18 cellular contexts compared by ENCODE assay signal in the genomic region with DNA sequence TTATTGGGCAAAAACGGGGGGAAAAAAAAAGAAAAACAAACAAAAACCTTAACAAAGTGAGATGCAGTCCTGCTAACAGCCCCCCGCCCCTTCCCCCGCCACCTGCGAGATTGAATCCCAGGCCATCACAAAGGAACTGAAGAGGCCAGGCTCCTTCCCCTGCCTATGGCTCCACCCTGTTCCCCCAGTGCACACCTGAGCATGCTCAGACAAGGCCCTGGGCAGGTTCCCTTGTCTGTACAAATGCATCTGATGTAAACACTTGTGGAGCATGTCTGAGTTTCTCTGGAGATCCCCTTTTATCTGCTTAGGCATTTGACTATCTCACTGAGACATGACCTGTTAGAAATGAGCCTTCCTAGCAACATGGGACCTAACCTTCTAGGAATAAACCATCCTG.
"Had no signal": no experiment of that assay in that cellular context is flagged by ENCODE, and none has a peak within 500 bp of the region (broad histone marks: within the 10 kb centered on the region; RNA-seq: fewer than 3 reads in every experiment).

No MANE protein-coding gene starts in this region.

- H3K4me3 Mint-ChIP-seq: activated CD4-positive, alpha-beta T cell treated with anti-CD3 and anti-CD28 coated beads, Interleukin-2, amount 10 ng/mL, durations not matched to agents 7 days and 5 days; activated naive CD8-positive, alpha-beta T cell; activated T-cell treated with anti-CD3 and anti-CD28 coated beads, Interleukin-2, amount 50 U/mL, for 72 hours; central memory CD8-positive, alpha-beta T cell; dendritic cell treated with granulocyte-macrophage colony-stimulating factor and Interleukin-4, amounts not matched to agents 40 ng/mL and 50 ng/mL, for 4 days; immature natural killer cell; natural killer cell treated with Interleukin-12 subunit alpha and Interleukin-12 subunit beta and Interleukin-15 and Interleukin-18, amount 100 ng/mL, for 72 hours; stimulated activated memory B cell treated with anti-CD40 and anti-IgM and Interleukin-4, amounts not matched to agents 10 μg/mL and 1 μg/mL and 100 μg/mL, for 72 hours had no signal

- H3K4me3 ChIP-seq: body of pancreas, gastroesophageal sphincter, tibial artery had no signal

- H3K27me3 Mint-ChIP-seq: activated CD4-positive, alpha-beta T cell treated with anti-CD3 and anti-CD28 coated beads, Interleukin-2, amount 10 ng/mL, durations not matched to agents 7 days and 5 days; activated naive CD8-positive, alpha-beta T cell; central memory CD8-positive, alpha-beta T cell; dendritic cell treated with granulocyte-macrophage colony-stimulating factor and Interleukin-4, amounts not matched to agents 40 ng/mL and 50 ng/mL, for 4 days; natural killer cell treated with Interleukin-12 subunit alpha and Interleukin-12 subunit beta and Interleukin-15 and Interleukin-18, amount 100 ng/mL, for 72 hours; stimulated activated memory B cell treated with anti-CD40 and anti-IgM and Interleukin-4, amounts not matched to agents 10 μg/mL and 1 μg/mL and 100 μg/mL, for 72 hours had no signal

- H3K9me3 ChIP-seq: body of pancreas, gastroesophageal sphincter, tibial artery had no signal

- H3K27ac ChIP-seq: body of pancreas, epithelial cell of prostate, gastroesophageal sphincter, tibial artery had no signal

- H3K36me3 Mint-ChIP-seq: activated naive CD8-positive, alpha-beta T cell; stimulated activated memory B cell treated with anti-CD40 and anti-IgM and Interleukin-4, amounts not matched to agents 10 μg/mL and 1 μg/mL and 100 μg/mL, for 72 hours had no signal

- H3K27ac Mint-ChIP-seq: activated CD4-positive, alpha-beta T cell treated with anti-CD3 and anti-CD28 coated beads, Interleukin-2, amount 10 ng/mL, durations not matched to agents 7 days and 5 days; activated naive CD8-positive, alpha-beta T cell; activated T-cell treated with anti-CD3 and anti-CD28 coated beads, Interleukin-2, amount 50 U/mL, for 72 hours; dendritic cell treated with granulocyte-macrophage colony-stimulating factor and Interleukin-4, amounts not matched to agents 40 ng/mL and 50 ng/mL, for 4 days; immature natural killer cell; natural killer cell treated with Interleukin-12 subunit alpha and Interleukin-12 subunit beta and Interleukin-15 and Interleukin-18, amount 100 ng/mL, for 72 hours; stimulated activated memory B cell treated with anti-CD40 and anti-IgM and Interleukin-4, amounts not matched to agents 10 μg/mL and 1 μg/mL and 100 μg/mL, for 72 hours had no signal

- H3K27me3 ChIP-seq: body of pancreas, gastroesophageal sphincter, tibial artery had no signal

- H3K36me3 ChIP-seq: gastroesophageal sphincter, tibial artery had no signal

- H3K4me1 Mint-ChIP-seq: activated CD4-positive, alpha-beta T cell treated with anti-CD3 and anti-CD28 coated beads, Interleukin-2, amount 10 ng/mL, durations not matched to agents 7 days and 5 days; central memory CD8-positive, alpha-beta T cell; immature natural killer cell; stimulated activated memory B cell treated with anti-CD40 and anti-IgM and Interleukin-4, amounts not matched to agents 10 μg/mL and 1 μg/mL and 100 μg/mL, for 72 hours had no signal

- DNase-seq: activated CD4-positive, alpha-beta T cell treated with anti-CD3 and anti-CD28 coated beads, Interleukin-2, amount 10 ng/mL, durations not matched to agents 7 days and 5 days; activated CD8-positive, alpha-beta memory T cell treated with anti-CD3 and anti-CD28 coated beads, Interleukin-2, amount 50 U/mL, for 48 hours; activated gamma-delta T cell; activated T-cell treated with anti-CD3 and anti-CD28 coated beads, Interleukin-2, amount 50 U/mL, for 72 hours; amygdala; body of pancreas; effector memory CD4-positive, alpha-beta T cell; immature natural killer cell; occipital lobe; stimulated activated CD4-positive, alpha-beta T cell treated with anti-CD3 and anti-CD28 coated beads, Interleukin-2, amount 100 ng/mL, for 48 hours; tibial artery had no signal

- H3K4me1 ChIP-seq: body of pancreas, gastroesophageal sphincter, tibial artery had no signal
